In the genomic region with DNA sequence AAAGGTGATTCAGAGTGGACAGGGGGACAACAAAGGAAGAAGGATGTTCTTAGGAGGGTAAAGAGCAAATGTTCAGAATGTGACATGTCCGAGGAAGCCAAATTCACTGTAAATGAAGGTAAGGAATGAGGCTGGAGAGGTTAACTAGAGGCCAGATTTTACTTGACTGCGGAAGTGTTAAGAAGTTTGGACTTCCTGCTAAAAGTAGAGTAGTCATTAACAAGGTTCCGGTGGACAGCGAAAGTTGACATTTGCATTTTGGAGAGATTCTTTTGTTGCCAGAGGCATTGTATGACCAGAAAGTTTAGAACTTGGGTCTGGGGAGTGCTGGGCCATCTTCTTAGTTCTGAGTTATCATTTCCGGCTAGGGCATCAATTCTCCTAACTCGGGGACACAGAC, we compare ENCODE assay signal across 26 cellular contexts.
"Had no signal": no experiment of that assay in that cellular context is flagged by ENCODE, and none has a peak within 500 bp of the region (broad histone marks: within the 10 kb centered on the region; RNA-seq: fewer than 3 reads in every experiment).

No MANE protein-coding gene starts in this region.

- H3K36me3 Mint-ChIP-seq: activated CD8-positive, alpha-beta memory T cell treated with anti-CD3 and anti-CD28 coated beads, Interleukin-2, amount 10 ng/mL, durations not matched to agents 7 days and 5 days; activated naive CD8-positive, alpha-beta T cell; brain; WTC11 had no signal

- H3K4me1 Mint-ChIP-seq: activated CD8-positive, alpha-beta memory T cell treated with anti-CD3 and anti-CD28 coated beads, Interleukin-2, amount 10 ng/mL, durations not matched to agents 7 days and 5 days; central memory CD8-positive, alpha-beta T cell had no signal

- ATAC-seq: activated CD8-positive, alpha-beta memory T cell treated with anti-CD3 and anti-CD28 coated beads, Interleukin-2, amount 10 ng/mL, durations not matched to agents 7 days and 5 days; WTC11 had no signal

- H3K27me3 Mint-ChIP-seq: activated naive CD8-positive, alpha-beta T cell; activated T-cell treated with anti-CD3 and anti-CD28 coated beads, Interleukin-2, amount 50 U/mL, for 24 hours; central memory CD8-positive, alpha-beta T cell had no signal

- H3K4me3 Mint-ChIP-seq: activated CD8-positive, alpha-beta memory T cell treated with anti-CD3 and anti-CD28 coated beads, Interleukin-2, amount 10 ng/mL, durations not matched to agents 7 days and 5 days; activated naive CD8-positive, alpha-beta T cell; activated T-cell treated with anti-CD3 and anti-CD28 coated beads, Interleukin-2, amount 50 U/mL, for 24 hours; activated T-helper 1 cell treated with anti-CD3 and anti-CD28 coated beads, Interleukin-12 subunit alpha, Interleukin-12 subunit beta, Interleukin-2, Interleukin-4 antibody, amounts not matched to agents 30 ng/mL and 10 ng/mL and 1 ng/mL, durations not matched to agents 14 hours and 24 hours and 36 hours; brain; central memory CD8-positive, alpha-beta T cell; T-helper 1 cell treated with Interleukin-12 subunit alpha and Interleukin-12 subunit beta and Interleukin-4 antibody, amounts not matched to agents 30 μg/mL and 1 μg/mL, for 36 hours; WTC11 had no signal

- DNase-seq: activated CD4-positive, alpha-beta T cell treated with anti-CD3 and anti-CD28 coated beads for 48 hours; activated CD4-positive, alpha-beta T cell treated with anti-CD3 and anti-CD28 coated beads, Interleukin-2, amount 50 U/mL, for 4 hours; activated CD4-positive, CD25-positive, alpha-beta regulatory T cell treated with anti-CD3 and anti-CD28 coated beads, Interleukin-2, amount 50 U/mL, for 72 hours; activated CD8-positive, alpha-beta memory T cell treated with anti-CD3 and anti-CD28 coated beads, Interleukin-2, amount 10 ng/mL, durations not matched to agents 7 days and 5 days; activated effector memory CD4-positive, alpha-beta T cell treated with anti-CD3 and anti-CD28 coated beads, Interleukin-2, amount 50 U/mL, for 16 hours; activated naive CD4-positive, alpha-beta T cell treated with Interleukin-2 at 50 U/mL for 16 hours; activated T-cell treated with anti-CD3 and anti-CD28 coated beads, Interleukin-2, amount 50 U/mL, for 24 hours; amygdala; Karpas-422; MM.1S; NCI-H1105; NCI-H1436; NCI-H1694 treated with DMSO at 0.1 percent for 48 hours; NCI-H2029 treated with DMSO at 0.1 percent for 48 hours; NCI-H345; NCI-H510A; NCI-H69; NK-92 treated with Interleukin-12 subunit alpha and Interleukin-12 subunit beta, amount 100 ng/mL, for 24 hours; OCI-M1; SHP77 treated with DMSO at 0.1 percent for 48 hours had no signal

- H3K27ac Mint-ChIP-seq: activated CD8-positive, alpha-beta memory T cell treated with anti-CD3 and anti-CD28 coated beads, Interleukin-2, amount 10 ng/mL, durations not matched to agents 7 days and 5 days; activated naive CD8-positive, alpha-beta T cell; activated T-cell treated with anti-CD3 and anti-CD28 coated beads, Interleukin-2, amount 50 U/mL, for 24 hours; activated T-helper 1 cell treated with anti-CD3 and anti-CD28 coated beads, Interleukin-12 subunit alpha, Interleukin-12 subunit beta, Interleukin-2, Interleukin-4 antibody, amounts not matched to agents 30 ng/mL and 10 ng/mL and 1 ng/mL, durations not matched to agents 14 hours and 24 hours and 36 hours; T-helper 1 cell treated with Interleukin-12 subunit alpha and Interleukin-12 subunit beta and Interleukin-4 antibody, amounts not matched to agents 30 μg/mL and 1 μg/mL, for 36 hours; WTC11 had no signal

- H3K9me3 Mint-ChIP-seq: activated T-cell treated with anti-CD3 and anti-CD28 coated beads, Interleukin-2, amount 50 U/mL, for 24 hours; activated T-helper 1 cell treated with anti-CD3 and anti-CD28 coated beads, Interleukin-12 subunit alpha, Interleukin-12 subunit beta, Interleukin-2, Interleukin-4 antibody, amounts not matched to agents 30 ng/mL and 10 ng/mL and 1 ng/mL, durations not matched to agents 14 hours and 24 hours and 36 hours; brain; central memory CD8-positive, alpha-beta T cell; T-helper 1 cell treated with Interleukin-12 subunit alpha and Interleukin-12 subunit beta and Interleukin-4 antibody, amounts not matched to agents 30 μg/mL and 1 μg/mL, for 36 hours; WTC11 had no signal
